ENCODE assay signal across 8 cellular contexts in the genomic region with DNA sequence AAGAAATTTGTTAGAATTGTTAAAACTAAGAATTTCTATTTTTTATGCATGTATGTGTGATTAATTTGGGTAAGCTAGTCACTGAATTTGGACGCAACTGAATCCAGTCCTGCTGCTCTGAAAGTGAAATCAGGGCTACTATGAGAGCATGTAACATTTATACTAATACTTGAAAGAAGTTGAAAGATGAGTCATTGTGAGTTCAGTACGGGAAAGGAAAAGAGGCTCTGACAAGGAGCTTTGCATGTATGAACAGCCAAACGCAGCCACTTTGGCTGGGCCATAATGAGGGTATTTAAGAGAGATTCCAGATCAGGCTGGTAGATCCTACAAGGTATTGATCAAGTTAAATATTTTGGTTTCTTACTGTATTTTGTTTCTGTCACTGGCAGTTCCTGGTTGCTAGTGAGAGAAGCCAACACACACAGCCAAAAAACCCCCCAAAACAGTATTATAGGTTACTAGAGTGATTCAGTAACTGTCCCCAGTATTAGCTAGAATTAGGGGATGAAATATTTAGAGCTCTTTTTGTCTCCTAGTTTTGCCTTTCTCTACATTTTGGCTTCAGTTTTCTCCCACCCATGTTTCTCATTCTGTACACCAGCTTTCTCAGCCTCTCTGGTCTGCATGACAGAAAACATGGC. TPM values are rescaled to one million over a fixed set of nuclear protein-coding genes. Genes with fewer than 3 reads are reported as not detected.
DNase-seq lines count a peak whose midpoint lies in the region; ATAC-seq, FAIRE-seq and TF ChIP-seq lines count a peak whose summit lies in the region.

No MANE protein-coding gene starts in this region.

- peak; percentile 84 for FAIRE-seq in GM12891 (lab: Jason Lieb, UNC)

- H3K4me3 ChIP-seq in fibroblast of mammary gland (ENCODE audit: control insufficient read depth, low read depth, low read length) (no peak overlapping the region), lower leg skin (ENCODE audit: low read depth, poor library complexity, severe bottlenecking) (no peak overlapping the region)

- DNase-seq in GM12891 (ENCODE audit: insufficient read length, low spot score) (peak; percentile 8), fibroblast of mammary gland (ENCODE audit: low read depth) (peak; percentile 79), lower leg skin (ENCODE audit: low spot score in 2 of 2) (no peak), hippocampal formation (lab: John Stamatoyannopoulos, UW) (no peak), pons (ENCODE audit: low spot score) (no peak), SK-N-DZ (ENCODE audit: low spot score) (no peak)

- TF ChIP-seq CTCF in fibroblast of mammary gland (conservative IDR thresholded peaks at IDR 0.05; ENCODE audit: control insufficient read depth, insufficient read depth, low read depth, low read length) (no peak), lower leg skin (IDR thresholded peaks at IDR 0.05) (no peak)

- TF ChIP-seq POLR2A in GM12891 (IDR thresholded peaks at IDR 0.05; ENCODE audit: low read depth, low read length) (peak; percentile 19; the same call in 1 of the 2 replicates), lower leg skin (IDR thresholded peaks at IDR 0.05) (no peak)

- ATAC-seq in GM21447 (IDR thresholded peaks at IDR 0.05; ENCODE audit: unreplicated experiment) (peak; percentile 98), HG03571 (IDR thresholded peaks at IDR 0.05; ENCODE audit: unreplicated experiment) (peak; percentile 97)

- intact Hi-C loops in lower leg skin (cut with DNase I; ENCODE audit: low total_unique reads), result no loop called here

- 41 to 65% methylated on average over 3 of the region's 3 CpGs for WGBS in lower leg skin, 2 donors

TF ChIP-seq in GM12891, 5 proteins besides CTCF, POLR2A, EP300 and RAD21:
- TF ChIP-seq POU2F2 (IDR thresholded peaks at IDR 0.05; ENCODE audit: low read depth, low read length) (peak; percentile 75; the same call in 1 of the 2 replicates), TAF1 (IDR thresholded peaks at IDR 0.05; ENCODE audit: low read depth, low read length) (no peak), POLR2AphosphoS5 (IDR thresholded peaks at IDR 0.05; ENCODE audit: low read depth, low read length) (0 out of 2 replicates have a peak, but pooled peaks have one; percentile 25)

RNA-seq across cellular contexts. Expression of a gene that starts 14.1 kb away (rescaled TPM):
- 25.1 TPM for polyA plus RNA-seq in GM12891 (2012; ENCODE audit: low read depth, missing spikeins)
- 10 to 100 TPM; 30.5 to 48.2 (median 37.2) TPM for total RNA-seq in lower leg skin
- 85.4 and 88.2 TPM in 2 replicates for polyA plus RNA-seq in SK-N-DZ (2014; cell fraction: cytosol; rRNA removed)
- polyA plus RNA-seq in SK-N-DZ (2014; cell fraction: nucleus; rRNA removed), result 44.8 and 47.0 TPM in 2 replicates

RNA-seq across cellular contexts. Expression of a gene that starts 14.5 kb away (rescaled TPM):
- 2.6 TPM for polyA plus RNA-seq in GM12891 (2012; ENCODE audit: low read depth, missing spikeins)
- 1 to 10 TPM; 4.2 to 9.1 (median 7.0) TPM for total RNA-seq in lower leg skin
- 1.7 and 3.4 TPM in 2 replicates for polyA plus RNA-seq in SK-N-DZ (2014; cell fraction: cytosol; rRNA removed)
- 0.46 and 1.2 TPM in 2 replicates for polyA plus RNA-seq in SK-N-DZ (2014; cell fraction: nucleus; rRNA removed)

Comparison
In these comparisons a context has a peak if more than half of its experiments do, and no peak if none do; other contexts are left out.
1. DNase-seq: peak in GM12891 (single experiment) and fibroblast of mammary gland (single experiment); none in lower leg skin (0 of 2), hippocampal formation (0 of 2), pons (single experiment) and SK-N-DZ (single experiment).